8 cellular contexts compared by ENCODE assay signal in the genomic region with DNA sequence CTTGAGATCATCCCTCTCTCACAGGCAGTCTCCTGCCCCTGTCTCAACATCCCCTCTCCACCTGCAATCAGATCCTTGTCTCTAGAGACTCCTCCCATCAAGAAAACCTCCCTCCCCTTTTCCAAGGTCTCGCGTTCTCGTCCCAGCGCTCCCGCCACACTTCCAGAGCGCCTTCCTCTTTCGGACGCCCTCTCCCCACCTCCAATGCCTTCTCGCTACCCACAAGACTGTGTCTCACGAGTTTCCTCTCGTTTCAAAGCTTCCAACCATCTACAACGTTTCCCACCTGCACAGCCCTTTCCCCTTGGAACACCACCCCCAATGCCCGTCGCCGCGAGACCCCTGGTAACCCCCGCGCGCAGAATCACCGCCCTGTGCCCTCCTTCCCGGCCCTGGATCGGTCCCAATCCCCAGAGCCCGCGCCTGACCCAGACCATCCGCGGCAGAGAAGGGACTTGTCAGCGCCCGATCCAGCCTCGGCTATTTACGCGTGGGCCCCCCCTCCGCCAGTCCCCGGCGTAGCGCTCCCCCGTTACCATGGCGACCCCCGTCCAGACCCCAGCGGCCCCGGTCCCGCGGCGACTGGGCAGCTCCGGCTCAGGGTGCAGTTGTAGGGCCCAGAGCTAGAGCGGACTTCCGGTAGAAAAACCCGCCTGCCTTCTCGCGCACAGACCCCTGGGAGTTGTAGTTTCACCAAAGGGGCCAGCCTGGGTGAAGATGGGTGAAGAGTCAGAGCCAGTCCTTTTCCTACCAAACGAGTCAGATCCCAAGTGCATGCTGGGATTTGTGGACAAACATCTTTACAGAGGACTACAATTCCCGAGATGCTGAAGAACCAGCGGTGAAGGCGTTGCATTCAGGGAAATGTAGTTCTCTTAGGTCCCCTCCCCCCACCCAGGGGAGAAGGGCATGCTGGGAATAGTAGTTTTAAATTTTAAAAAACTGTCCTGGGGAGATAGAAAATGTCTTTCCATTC. TPM values are rescaled to one million over a fixed set of nuclear protein-coding genes. Genes with fewer than 3 reads are reported as not detected.
DNase-seq lines count a peak whose midpoint lies in the region; ATAC-seq and TF ChIP-seq lines count a peak whose summit lies in the region.

A gene (minus strand): TSS at position 619 of the 976 bp plus-strand sequence. CDS start 80 bp downstream, at position 539.

- H4K20me1 ChIP-seq in DOHH2 (ENCODE audit: control insufficient read depth, insufficient read depth, low read depth, low read length) (no peaks in the 10 kb centered on the region; the same call in 1 of the 2 replicates), GM23338 (replicated peaks; ENCODE audit: insufficient read depth) (no peaks in the 10 kb centered on the region; the same call in 1 of the 2 replicates)

- H3K27me3 Mint-ChIP-seq in GM23338 (ENCODE audit: insufficient read depth, low read depth, poor library complexity) (peaks cover 13% of the 10 kb centered on the region), naive B cell (no peaks in the 10 kb centered on the region)
- no peaks in the 10 kb centered on the region for H3K27me3 Mint-ChIP-seq in stimulated activated memory B cell treated with anti-CD40 and anti-IgM and Interleukin-4, amounts not matched to agents 10 μg/mL and 1 μg/mL and 100 μg/mL, for 72 hours

- peaks cover 10% of the 10 kb centered on the region for H3K4me1 ChIP-seq in DOHH2 (ENCODE audit: control insufficient read depth, low read length)
- peaks cover 8% of the 10 kb centered on the region for H3K4me1 ChIP-seq in GM23338 (ENCODE audit: insufficient read depth)

- H3K27me3 ChIP-seq in DOHH2 (ENCODE audit: control insufficient read depth, low read length) (no peaks in the 10 kb centered on the region), GM23338 (ENCODE audit: insufficient read depth) (peaks cover 6% of the 10 kb centered on the region; the same call in 1 of the 2 replicates)

- H3K4me3 ChIP-seq in DOHH2 (ENCODE audit: low read length) (peak within 1 kb of the TSS; percentile 80), GM23338 (peak within 1 kb of the TSS; percentile 73)

- H3K4me1 Mint-ChIP-seq in GM23338 (peaks cover 13% of the 10 kb centered on the region), naive B cell (peaks cover 30 to 39% (median 31%) of the 10 kb centered on the region in 3 donors)
- H3K4me1 Mint-ChIP-seq in stimulated activated memory B cell treated with anti-CD40 and anti-IgM and Interleukin-4, amounts not matched to agents 10 μg/mL and 1 μg/mL and 100 μg/mL, for 72 hours, result peaks cover 43% of the 10 kb centered on the region

- H3K9me3 Mint-ChIP-seq in GM23338 (peaks cover 5% of the 10 kb centered on the region; the same call in 1 of the 3 replicates), naive B cell (no peaks in the 10 kb centered on the region)
- H3K9me3 Mint-ChIP-seq in stimulated activated memory B cell treated with anti-CD40 and anti-IgM and Interleukin-4, amounts not matched to agents 10 μg/mL and 1 μg/mL and 100 μg/mL, for 72 hours, result no peaks in the 10 kb centered on the region

- H3K36me3 ChIP-seq in DOHH2 (ENCODE audit: control insufficient read depth, low read length), result peaks cover 6% of the 10 kb centered on the region; the same call in 1 of the 2 replicates
- no peaks in the 10 kb centered on the region for H3K36me3 ChIP-seq in GM23338 (ENCODE audit: insufficient read depth)

- H3K27ac ChIP-seq in DOHH2 (ENCODE audit: low read depth, low read length) (peak within 1 kb of the TSS; percentile 39), GM23338 (ENCODE audit: low read depth) (peak within 1 kb of the TSS; percentile 94)

- H3K4me2 ChIP-seq in DOHH2 (ENCODE audit: low read length) (peak within 1 kb of the TSS; percentile 73), GM23338 (peak within 1 kb of the TSS; percentile 89)

- DNase-seq in GM23338 (ENCODE audit: low spot score) (peak; percentile 100), LHCN-M2 (ENCODE audit: low read depth) (peak; percentile 100), RPMI8226 (peak; percentile 92), fibroblast of gingiva (ENCODE audit: low read depth) (peak; percentile 98), naive B cell (peak; percentile 92)
- DNase-seq in activated T-helper 1 cell treated with anti-CD3 and anti-CD28 coated beads, Interleukin-2, amount 50 U/mL, for 16 hours (ENCODE audit: low read depth in 1 of 2, low spot score in 1 of 2), result peak; percentile 77 to 86

- no peak within 1 kb of the TSS for H2AFZ ChIP-seq in GM23338

- H3K4me3 Mint-ChIP-seq in GM23338 (peak within 1 kb of the TSS; percentile 90), naive B cell (peak within 1 kb of the TSS; percentile 80 to 97 (median 94))
- H3K4me3 Mint-ChIP-seq in stimulated activated memory B cell treated with anti-CD40 and anti-IgM and Interleukin-4, amounts not matched to agents 10 μg/mL and 1 μg/mL and 100 μg/mL, for 72 hours, result peak within 1 kb of the TSS; percentile 91

- H3K27ac Mint-ChIP-seq in GM23338 (peak within 1 kb of the TSS; percentile 99), naive B cell (peak within 1 kb of the TSS; percentile 72 to 96 (median 88))
- peak within 1 kb of the TSS; percentile 69 for H3K27ac Mint-ChIP-seq in stimulated activated memory B cell treated with anti-CD40 and anti-IgM and Interleukin-4, amounts not matched to agents 10 μg/mL and 1 μg/mL and 100 μg/mL, for 72 hours

- H3K9me3 ChIP-seq in DOHH2 (ENCODE audit: control insufficient read depth, insufficient read depth, low read length), result no peaks in the 10 kb centered on the region

- H3F3A ChIP-seq in DOHH2 (ENCODE audit: control insufficient read depth, insufficient read depth) (no peaks in the 10 kb centered on the region), GM23338 (replicated peaks; ENCODE audit: low read depth) (0 out of 2 replicates have a peak, but pooled peaks cover 4% of the 10 kb centered on the region)

- no peak for TF ChIP-seq CTCF in DOHH2 (IDR thresholded peaks at IDR 0.05; ENCODE audit: low read depth, low read length, poor library complexity, severe bottlenecking)
- no peak for TF ChIP-seq CTCF in GM23338 (conservative IDR thresholded peaks at IDR 0.05; ENCODE audit: low read depth in 2 of 2)

- H3K36me3 Mint-ChIP-seq in GM23338 (ENCODE audit: low read depth), result peaks cover 18% of the 10 kb centered on the region
- peaks cover 0 to 7% of the 10 kb centered on the region in 2 donors for H3K36me3 Mint-ChIP-seq in naive B cell
- H3K36me3 Mint-ChIP-seq in stimulated activated memory B cell treated with anti-CD40 and anti-IgM and Interleukin-4, amounts not matched to agents 10 μg/mL and 1 μg/mL and 100 μg/mL, for 72 hours, result peaks cover 12% of the 10 kb centered on the region

- H3K79me2 ChIP-seq in DOHH2 (ENCODE audit: control insufficient read depth, low read length) (peaks cover 30% of the 10 kb centered on the region), GM23338 (replicated peaks; ENCODE audit: insufficient read depth) (peaks cover 37% of the 10 kb centered on the region)

- peak; percentile 93 for ATAC-seq in GM23338
- peak; percentile 90 to 91 for ATAC-seq in naive B cell (ENCODE audit: low read depth in 2 of 2)
- peak; percentile 99 for ATAC-seq in stimulated activated memory B cell treated with anti-CD40 and anti-IgM and Interleukin-4, amounts not matched to agents 10 μg/mL and 1 μg/mL and 100 μg/mL, for 72 hours

- no peaks in the 10 kb centered on the region for H3K9me2 ChIP-seq in DOHH2 (replicated peaks; ENCODE audit: control insufficient read depth, low read length)
- H3K9me2 ChIP-seq in GM23338 (ENCODE audit: insufficient read depth), result no peaks in the 10 kb centered on the region

TF ChIP-seq in GM23338, 12 proteins besides CTCF, POLR2A, EP300 and RAD21 (continues in another document):
- TF ChIP-seq ZNF331 (CRISPR knock-in tag; IDR thresholded peaks at IDR 0.05; ENCODE audit: low read depth) (no peak), CREB1 (CRISPR knock-in tag; IDR thresholded peaks at IDR 0.05; ENCODE audit: low read depth) (peak; percentile 76)

RNA-seq across cellular contexts. Expression of the gene that starts here (rescaled TPM):
- 115 and 140 TPM in 2 replicates for total RNA-seq in GM23338 (2014; rRNA removed; shearing (Covaris generic))
- polyA plus RNA-seq in GM23338 (2016; fragmentation: Nextera tagmentation; extraction: Ambion mirVana) (278 and 299 TPM in 2 replicates), naive B cell (ENCODE audit: low read depth in 6 of 6) (10 to 100 TPM; 54.8 to 67.6 (median 56.7) TPM)
- total RNA-seq in LHCN-M2 (2014; rRNA removed), result 160 and 175 TPM in 2 replicates
- polyA plus RNA-seq in LHCN-M2 (2012), result 419 TPM

Comparison
In these comparisons a context has a peak if more than half of its experiments do, and no peak if none do; other contexts are left out.
1. Peak in every context shown above with its lines: DNase-seq, ATAC-seq, H3K4me3 ChIP-seq and H3K27ac ChIP-seq.